In the genomic region with DNA sequence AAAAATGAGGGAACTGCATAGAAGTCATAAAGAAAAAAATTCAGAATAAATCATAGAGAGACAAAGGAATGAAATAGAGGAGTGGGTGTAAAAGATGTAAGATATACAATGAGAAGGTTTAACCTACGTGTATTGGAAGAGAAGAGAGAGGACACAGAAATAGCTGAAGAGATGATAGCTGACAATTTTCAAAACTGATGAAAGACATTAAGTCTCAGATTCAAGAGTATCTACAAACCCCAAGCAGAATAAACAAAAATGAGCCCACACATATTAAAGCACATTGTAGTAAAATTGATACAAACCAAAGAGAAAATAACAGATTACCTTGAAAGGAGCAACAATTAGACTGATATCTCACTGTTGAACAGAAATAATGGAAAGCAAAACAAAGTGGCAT, we compare ENCODE assay signal across 39 cellular contexts.
"Had no signal": no experiment of that assay in that cellular context is flagged by ENCODE, and none has a peak within 500 bp of the region (broad histone marks: within the 10 kb centered on the region; RNA-seq: fewer than 3 reads in every experiment).

No MANE protein-coding gene starts in this region.

- H3K27ac Mint-ChIP-seq: activated naive CD4-positive, alpha-beta T cell treated with anti-CD3 and anti-CD28 coated beads for 36 hours; activated naive CD4-positive, alpha-beta T cell treated with anti-CD3 and anti-CD28 coated beads, Interleukin-2, amount 10 ng/mL, durations not matched to agents 7 days and 5 days; activated naive CD4-positive, alpha-beta T cell treated with anti-CD3 and anti-CD28 coated beads, Interleukin-2, amount 50 U/mL, for 24 hours; activated naive CD4-positive, alpha-beta T cell treated with anti-CD3 and anti-CD28 coated beads, Interleukin-2, amount 50 U/mL, for 72 hours; activated naive CD8-positive, alpha-beta T cell; activated naive CD8-positive, alpha-beta T cell treated with anti-CD3 and anti-CD28 coated beads for 36 hours; activated naive CD8-positive, alpha-beta T cell treated with anti-CD3 and anti-CD28 coated beads, Interleukin-2, amount 10 ng/mL, durations not matched to agents 7 days and 5 days; activated naive CD8-positive, alpha-beta T cell treated with anti-CD3 and anti-CD28 coated beads, Interleukin-2, amount 50 U/mL, for 24 hours; activated T-cell treated with anti-CD3 and anti-CD28 coated beads, Interleukin-2, amount 50 U/mL, for 24 hours; activated T-cell treated with anti-CD3 and anti-CD28 coated beads, Interleukin-2, amount 50 U/mL, for 72 hours; activated T-helper 1 cell treated with anti-CD3 and anti-CD28 coated beads, Interleukin-12 subunit alpha, Interleukin-12 subunit beta, Interleukin-2, Interleukin-4 antibody, amounts not matched to agents 30 ng/mL and 10 ng/mL and 1 ng/mL, durations not matched to agents 14 hours and 24 hours and 36 hours; activated T-helper 17 cell treated with anti-CD3 and anti-CD28 coated beads, Interleukin-2, amount 50 U/mL, for 72 hours; activated T-helper 2 cell treated with anti-CD3 and anti-CD28 coated beads, Interferon-gamma antibody, Interleukin-2, Interleukin-4, amounts not matched to agents 10 μg/mL and 5 μg/mL and 100 μg/mL, durations not matched to agents 14 hours and 24 hours and 36 hours; brain had no signal

- H3K4me3 ChIP-seq: adrenal gland, ascending aorta, body of pancreas, breast epithelium, cardiac muscle cell had no signal

- H3K36me3 Mint-ChIP-seq: activated naive CD4-positive, alpha-beta T cell treated with anti-CD3 and anti-CD28 coated beads, Interleukin-2, amount 10 ng/mL, durations not matched to agents 7 days and 5 days; activated naive CD4-positive, alpha-beta T cell treated with anti-CD3 and anti-CD28 coated beads, Interleukin-2, amount 50 U/mL, for 24 hours; activated naive CD4-positive, alpha-beta T cell treated with anti-CD3 and anti-CD28 coated beads, Interleukin-2, amount 50 U/mL, for 72 hours; activated naive CD8-positive, alpha-beta T cell; activated naive CD8-positive, alpha-beta T cell treated with anti-CD3 and anti-CD28 coated beads for 36 hours; activated naive CD8-positive, alpha-beta T cell treated with anti-CD3 and anti-CD28 coated beads, Interleukin-2, amount 10 ng/mL, durations not matched to agents 7 days and 5 days; brain had no signal

- H3K27ac ChIP-seq: adrenal gland, ascending aorta, body of pancreas, brain microvascular endothelial cell, breast epithelium, cardiac muscle cell had no signal

- H3K36me3 ChIP-seq: adrenal gland, ascending aorta, brain microvascular endothelial cell, breast epithelium, cardiac muscle cell had no signal

- H3K9me3 Mint-ChIP-seq: activated naive CD4-positive, alpha-beta T cell treated with anti-CD3 and anti-CD28 coated beads for 36 hours; activated naive CD4-positive, alpha-beta T cell treated with anti-CD3 and anti-CD28 coated beads, Interleukin-2, amount 10 ng/mL, durations not matched to agents 7 days and 5 days; activated naive CD4-positive, alpha-beta T cell treated with anti-CD3 and anti-CD28 coated beads, Interleukin-2, amount 50 U/mL, for 24 hours; activated naive CD4-positive, alpha-beta T cell treated with anti-CD3 and anti-CD28 coated beads, Interleukin-2, amount 50 U/mL, for 72 hours; activated naive CD8-positive, alpha-beta T cell treated with anti-CD3 and anti-CD28 coated beads for 36 hours; activated naive CD8-positive, alpha-beta T cell treated with anti-CD3 and anti-CD28 coated beads, Interleukin-2, amount 10 ng/mL, durations not matched to agents 7 days and 5 days; activated naive CD8-positive, alpha-beta T cell treated with anti-CD3 and anti-CD28 coated beads, Interleukin-2, amount 50 U/mL, for 24 hours; activated T-cell treated with anti-CD3 and anti-CD28 coated beads, Interleukin-2, amount 50 U/mL, for 24 hours; activated T-cell treated with anti-CD3 and anti-CD28 coated beads, Interleukin-2, amount 50 U/mL, for 4 hours; activated T-cell treated with anti-CD3 and anti-CD28 coated beads, Interleukin-2, amount 50 U/mL, for 72 hours; activated T-helper 1 cell treated with anti-CD3 and anti-CD28 coated beads, Interleukin-12 subunit alpha, Interleukin-12 subunit beta, Interleukin-2, Interleukin-4 antibody, amounts not matched to agents 30 ng/mL and 10 ng/mL and 1 ng/mL, durations not matched to agents 14 hours and 24 hours and 36 hours; activated T-helper 17 cell treated with anti-CD3 and anti-CD28 coated beads, Interleukin-2, amount 50 U/mL, for 72 hours; activated T-helper 2 cell treated with anti-CD3 and anti-CD28 coated beads, Interferon-gamma antibody, Interleukin-2, Interleukin-4, amounts not matched to agents 10 μg/mL and 5 μg/mL and 100 μg/mL, durations not matched to agents 14 hours and 24 hours and 36 hours; central memory CD8-positive, alpha-beta T cell had no signal

- DNase-seq: activated effector memory CD4-positive, alpha-beta T cell treated with anti-CD3 and anti-CD28 coated beads, Interleukin-2, amount 50 U/mL, for 16 hours; activated effector memory CD4-positive, alpha-beta T cell treated with Interleukin-2 at 50 U/mL for 16 hours; activated gamma-delta T cell; activated gamma-delta T cell treated with Interleukin-2 at 50 U/mL for 16 hours; activated naive CD4-positive, alpha-beta T cell; activated naive CD4-positive, alpha-beta T cell treated with anti-CD3 and anti-CD28 coated beads for 36 hours; activated naive CD4-positive, alpha-beta T cell treated with anti-CD3 and anti-CD28 coated beads, Interleukin-2, amount 10 ng/mL, durations not matched to agents 7 days and 5 days; activated naive CD4-positive, alpha-beta T cell treated with anti-CD3 and anti-CD28 coated beads, Interleukin-2, amount 50 U/mL, for 16 hours; activated naive CD4-positive, alpha-beta T cell treated with Interleukin-2 at 50 U/mL for 16 hours; activated naive CD8-positive, alpha-beta T cell treated with anti-CD3 and anti-CD28 coated beads for 36 hours; activated naive CD8-positive, alpha-beta T cell treated with anti-CD3 and anti-CD28 coated beads, Interleukin-2, amount 10 ng/mL, durations not matched to agents 7 days and 5 days; activated naive CD8-positive, alpha-beta T cell treated with anti-CD3 and anti-CD28 coated beads, Interleukin-2, amount 50 U/mL, for 24 hours; activated T-cell treated with anti-CD3 and anti-CD28 coated beads, Interleukin-2, amount 50 U/mL, for 24 hours; activated T-cell treated with anti-CD3 and anti-CD28 coated beads, Interleukin-2, amount 50 U/mL, for 4 hours; activated T-cell treated with anti-CD3 and anti-CD28 coated beads, Interleukin-2, amount 50 U/mL, for 48 hours; activated T-cell treated with anti-CD3 and anti-CD28 coated beads, Interleukin-2, amount 50 U/mL, for 72 hours; adrenal gland; amniotic stem cell; amygdala; anterior cingulate cortex; aorta; body of pancreas; brain microvascular endothelial cell; caudate nucleus; central memory CD4-positive, alpha-beta T cell; cerebellar nuclear complex had no signal

- H3K4me1 ChIP-seq: adrenal gland, ascending aorta, body of pancreas, breast epithelium had no signal

- H3K4me1 Mint-ChIP-seq: activated naive CD4-positive, alpha-beta T cell treated with anti-CD3 and anti-CD28 coated beads, Interleukin-2, amount 50 U/mL, for 24 hours; activated T-helper 17 cell treated with anti-CD3 and anti-CD28 coated beads, Interleukin-2, amount 50 U/mL, for 72 hours; brain; central memory CD8-positive, alpha-beta T cell had no signal

- FAIRE-seq: astrocyte, bronchial epithelial cell had no signal

- H3K4me3 Mint-ChIP-seq: activated naive CD4-positive, alpha-beta T cell treated with anti-CD3 and anti-CD28 coated beads for 36 hours; activated naive CD4-positive, alpha-beta T cell treated with anti-CD3 and anti-CD28 coated beads, Interleukin-2, amount 10 ng/mL, durations not matched to agents 7 days and 5 days; activated naive CD4-positive, alpha-beta T cell treated with anti-CD3 and anti-CD28 coated beads, Interleukin-2, amount 50 U/mL, for 24 hours; activated naive CD8-positive, alpha-beta T cell; activated naive CD8-positive, alpha-beta T cell treated with anti-CD3 and anti-CD28 coated beads for 36 hours; activated naive CD8-positive, alpha-beta T cell treated with anti-CD3 and anti-CD28 coated beads, Interleukin-2, amount 10 ng/mL, durations not matched to agents 7 days and 5 days; activated naive CD8-positive, alpha-beta T cell treated with anti-CD3 and anti-CD28 coated beads, Interleukin-2, amount 50 U/mL, for 24 hours; activated T-cell treated with anti-CD3 and anti-CD28 coated beads, Interleukin-2, amount 50 U/mL, for 24 hours; activated T-cell treated with anti-CD3 and anti-CD28 coated beads, Interleukin-2, amount 50 U/mL, for 4 hours; activated T-cell treated with anti-CD3 and anti-CD28 coated beads, Interleukin-2, amount 50 U/mL, for 72 hours; activated T-helper 1 cell treated with anti-CD3 and anti-CD28 coated beads, Interleukin-12 subunit alpha, Interleukin-12 subunit beta, Interleukin-2, Interleukin-4 antibody, amounts not matched to agents 30 ng/mL and 10 ng/mL and 1 ng/mL, durations not matched to agents 14 hours and 24 hours and 36 hours; activated T-helper 17 cell treated with anti-CD3 and anti-CD28 coated beads, Interleukin-2, amount 50 U/mL, for 72 hours; brain; central memory CD8-positive, alpha-beta T cell had no signal

- ATAC-seq: activated naive CD4-positive, alpha-beta T cell treated with anti-CD3 and anti-CD28 coated beads, Interleukin-2, amount 50 U/mL, for 72 hours; activated naive CD8-positive, alpha-beta T cell treated with anti-CD3 and anti-CD28 coated beads, Interleukin-2, amount 50 U/mL, for 24 hours; activated T-cell treated with anti-CD3 and anti-CD28 coated beads, Interleukin-2, amount 50 U/mL, for 4 hours; activated T-cell treated with anti-CD3 and anti-CD28 coated beads, Interleukin-2, amount 50 U/mL, for 72 hours; activated T-helper 17 cell treated with anti-CD3 and anti-CD28 coated beads, Interleukin-2, amount 50 U/mL, for 72 hours; body of pancreas had no signal

- H3K9me3 ChIP-seq: adrenal gland, ascending aorta, body of pancreas, breast epithelium had no signal
